ENCODE assay signal across 9 cellular contexts in the genomic region with DNA sequence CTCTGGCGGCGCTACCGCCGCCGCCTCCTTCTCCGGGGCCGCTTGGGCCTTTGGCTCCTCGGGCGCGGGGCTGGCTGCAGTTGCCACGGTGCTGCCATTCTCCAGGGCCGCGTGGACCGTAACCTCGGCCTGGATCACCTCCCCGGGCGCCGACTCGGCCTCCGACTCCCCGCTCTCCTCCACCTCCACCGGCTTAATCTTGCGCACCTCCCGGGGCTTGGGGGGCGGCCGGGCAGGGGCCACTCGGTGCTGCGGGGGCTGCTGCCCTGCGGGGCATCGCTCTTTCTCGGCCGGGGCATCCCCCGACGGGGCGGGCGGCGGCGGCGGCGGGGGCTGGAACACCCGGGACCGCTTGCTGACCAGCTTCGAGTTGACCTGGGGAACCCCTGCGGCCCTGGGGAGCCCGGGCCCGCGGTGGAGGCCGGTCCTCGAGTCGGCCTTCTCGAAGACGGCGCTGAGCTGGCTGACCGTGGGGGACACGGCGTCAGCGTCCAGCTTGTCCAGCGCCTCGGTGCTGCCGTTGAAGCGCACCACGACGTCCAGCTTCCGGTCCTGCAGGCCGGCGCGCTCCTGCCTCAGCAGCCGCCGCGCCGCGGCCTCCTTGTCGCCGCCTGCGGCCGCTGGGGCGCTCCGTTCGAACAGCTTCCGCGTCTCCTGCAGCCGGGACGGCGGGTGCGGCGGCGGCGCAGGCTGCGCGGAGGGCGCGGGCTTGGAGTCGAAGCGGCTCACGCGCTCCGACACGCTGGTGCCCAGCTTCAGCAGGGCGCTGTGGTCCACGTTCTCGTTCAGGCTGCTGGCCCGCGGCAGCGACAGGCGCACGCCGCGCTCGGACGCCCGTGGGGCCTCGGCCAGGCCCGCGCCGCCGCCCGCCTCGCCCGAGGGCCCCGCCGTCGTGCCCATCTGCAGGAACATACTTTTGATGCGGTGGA. TPM values are rescaled to one million over a fixed set of nuclear protein-coding genes. Genes with fewer than 3 reads are reported as not detected.
A peak's percentile ranks its signal among the peaks of the same experiment; 100 is the strongest.
DNase-seq lines count a peak whose midpoint lies in the region; ATAC-seq and TF ChIP-seq lines count a peak whose summit lies in the region.
"Had no signal": no experiment of that assay in that cellular context is flagged by ENCODE, and none has a peak within 500 bp of the region (broad histone marks: within the 10 kb centered on the region; RNA-seq: fewer than 3 reads in every experiment).

No MANE protein-coding gene starts in this region.

- H3K27ac ChIP-seq in gastroesophageal sphincter = peak overlapping the region; percentile 59 to 97 (median 93)
- H3K27ac ChIP-seq in neutrophil = peak overlapping the region; percentile 99

- H3K9me3 ChIP-seq in gastroesophageal sphincter = no peaks in the 10 kb centered on the region
- no peaks in the 10 kb centered on the region for H3K9me3 ChIP-seq in neutrophil

- ATAC-seq in gastroesophageal sphincter (peak; percentile 7), GM21423 (IDR thresholded peaks at IDR 0.05; ENCODE audit: unreplicated experiment) (no peak), HG02610 (IDR thresholded peaks at IDR 0.05; ENCODE audit: unreplicated experiment) (no peak)

- H3K36me3 ChIP-seq in gastroesophageal sphincter (peaks cover 0 to 9% of the 10 kb centered on the region in 2 donors), neutrophil (peaks cover 19% of the 10 kb centered on the region)

- DNase-seq in NCI-H82 (lab: John Stamatoyannopoulos, UW) = peak; percentile 68
- no peak for DNase-seq in NCI-H82 treated with DMSO at 0.1 percent for 48 hours (lab: John Stamatoyannopoulos, UW; ENCODE audit: unreplicated experiment)
- peak; percentile 63 for DNase-seq in NCI-H774 (lab: John Stamatoyannopoulos, UW)
- DNase-seq in activated T-helper 9 cell treated with anti-CD3 and anti-CD28 coated beads, Interleukin-2, amount 50 U/mL, for 16 hours (ENCODE audit: low read depth) = peak; percentile 50

- H3K27me3 ChIP-seq in gastroesophageal sphincter = no peaks in the 10 kb centered on the region
- H3K27me3 ChIP-seq in neutrophil = no peaks in the 10 kb centered on the region

- TF ChIP-seq POLR2A in gastroesophageal sphincter (IDR thresholded peaks at IDR 0.05) = peak; percentile 10 to 22

- H3K4me1 ChIP-seq in gastroesophageal sphincter (peaks cover 0 to 89% (median 56%) of the 10 kb centered on the region in 3 donors), neutrophil (ENCODE audit: control insufficient read depth in 1 of 2, insufficient read depth in 1 of 2, low read depth in 1 of 2, low read length in 1 of 2) (peaks cover 46 to 59% of the 10 kb centered on the region in 2 experiments)

- H3K4me3 ChIP-seq in gastroesophageal sphincter = peak overlapping the region; percentile 47 to 89
- peak overlapping the region; percentile 97 to 98 for H3K4me3 ChIP-seq in neutrophil (ENCODE audit: low read depth in 1 of 2, low read length in 1 of 2)

- TF ChIP-seq CTCF in gastroesophageal sphincter (IDR thresholded peaks at IDR 0.05) (peak in 3 of 4 experiments; percentile 25 to 41 (median 35)), neutrophil (IDR thresholded peaks at IDR 0.05) (peak; percentile 66)

- WGBS in gastroesophageal sphincter (ENCODE audit: low coverage in 1 of 2), 2 donors = 0% methylated on average over 2 of the region's 123 CpGs; no CpG with 5 or more reads in 1 of the 2 donors

- TF ChIP-seq EP300 in gastroesophageal sphincter (IDR thresholded peaks at IDR 0.05) = no peak

RNA-seq across cellular contexts. Expression of gene PPP1R9B, which starts 0.8 kb away (rescaled TPM):
- total RNA-seq in gastroesophageal sphincter = 10 to 100 TPM; 23.3 to 38.1 (median 30.8) TPM

RNA-seq across cellular contexts. Expression of gene SGCA, which starts 16.1 kb away (rescaled TPM):
- total RNA-seq in gastroesophageal sphincter = 100 to 1,000 TPM in 2 of 4 donors, 10 to 100 TPM in 2; 58.1 to 145 (median 93.4) TPM
- total RNA-seq: renal cortical epithelial cell had no signal

RNA-seq across cellular contexts. Expression of gene SAMD14, which starts 19.7 kb away (rescaled TPM):
- total RNA-seq in gastroesophageal sphincter = 1 to 10 TPM; 1.3 to 2.8 (median 2.3) TPM

RNA-seq across cellular contexts. Expression of gene COL1A1, which starts 51.7 kb away (rescaled TPM):
- total RNA-seq in gastroesophageal sphincter = 10 to 100 TPM; 14.6 to 92.9 (median 69.7) TPM

RNA-seq across cellular contexts. Expression of gene PDK2, which starts 54.5 kb away (rescaled TPM):
- total RNA-seq in gastroesophageal sphincter = 10 to 100 TPM; 31.6 to 70.6 (median 58.1) TPM
